In genomic region chr10:132724436-132724835, GRCh38 we compare ENCODE assay signal across 22 cellular contexts.
DNase-seq lines count a peak whose midpoint lies in the region; ATAC-seq and TF ChIP-seq lines count a peak whose summit lies in the region.
"Had no signal": no experiment of that assay in that cellular context is flagged by ENCODE, and none has a peak within 500 bp of the region (broad histone marks: within the 10 kb centered on the region; RNA-seq: fewer than 3 reads in every experiment).

No MANE protein-coding gene starts in this region.

- DNase-seq in stimulated activated naive CD8-positive, alpha-beta T cell treated with anti-CD3 and anti-CD28 coated beads, Interleukin-15, Interleukin-2, amounts not matched to agents 100 U/mL and 50 U/mL, for 24 hours = no peak
- DNase-seq in NOMO-1 (lab: John Stamatoyannopoulos, UW; ENCODE audit: unreplicated experiment in 2 of 2) = peak; percentile 57 to 73
- DNase-seq in choroid plexus epithelial cell (ENCODE audit: low read depth) = peak; percentile 63
- DNase-seq in hepatic stellate cell (ENCODE audit: low spot score) = no peak
- no peak for DNase-seq in stimulated activated CD4-positive, alpha-beta T cell treated with anti-CD3 and anti-CD28 coated beads, Interleukin-15, amount 100 ng/mL, for 24 hours
- no peak for DNase-seq in occipital lobe (lab: John Stamatoyannopoulos, UW)
- DNase-seq: activated naive CD4-positive, alpha-beta T cell treated with anti-CD3 and anti-CD28 coated beads, Interleukin-2, amount 50 U/mL, for 16 hours; activated T-cell treated with anti-CD3 and anti-CD28 coated beads for 4 hours; CD8-positive, alpha-beta memory T cell; DND-41; left ventricle myocardium superior; NCI-H1694; NCI-H2227 treated with DMSO at 0.1 percent for 48 hours; NCI-H82; nucleus accumbens; Peyer's patch; stimulated activated naive CD4-positive, alpha-beta T cell; transverse colon had no signal

- H3K27ac Mint-ChIP-seq in stimulated activated naive CD8-positive, alpha-beta T cell treated with anti-CD3 and anti-CD28 coated beads, Interleukin-15, Interleukin-2, amounts not matched to agents 100 ng/mL and 50 ng/mL, for 24 hours = peak overlapping the region; percentile 17
- H3K27ac Mint-ChIP-seq: brain; CD8-positive, alpha-beta memory T cell; dendritic cell treated with granulocyte-macrophage colony-stimulating factor and Interleukin-4, amounts not matched to agents 40 ng/mL and 50 ng/mL, for 4 days had no signal

- no peak overlapping the region for H3K4me3 Mint-ChIP-seq in stimulated activated naive CD8-positive, alpha-beta T cell treated with anti-CD3 and anti-CD28 coated beads, Interleukin-15, Interleukin-2, amounts not matched to agents 100 ng/mL and 50 ng/mL, for 24 hours
- H3K4me3 Mint-ChIP-seq: brain; CD8-positive, alpha-beta memory T cell; dendritic cell treated with granulocyte-macrophage colony-stimulating factor and Interleukin-4, amounts not matched to agents 40 ng/mL and 50 ng/mL, for 4 days had no signal

- H3K27me3 Mint-ChIP-seq in stimulated activated naive CD8-positive, alpha-beta T cell treated with anti-CD3 and anti-CD28 coated beads, Interleukin-15, Interleukin-2, amounts not matched to agents 100 ng/mL and 50 ng/mL, for 24 hours = no peaks in the 10 kb centered on the region
- H3K27me3 Mint-ChIP-seq: CD8-positive, alpha-beta memory T cell; dendritic cell treated with granulocyte-macrophage colony-stimulating factor and Interleukin-4, amounts not matched to agents 40 ng/mL and 50 ng/mL, for 4 days had no signal

- H3K9me3 Mint-ChIP-seq in stimulated activated naive CD8-positive, alpha-beta T cell treated with anti-CD3 and anti-CD28 coated beads, Interleukin-15, Interleukin-2, amounts not matched to agents 100 ng/mL and 50 ng/mL, for 24 hours = no peaks in the 10 kb centered on the region
- H3K9me3 Mint-ChIP-seq: dendritic cell treated with granulocyte-macrophage colony-stimulating factor and Interleukin-4, amounts not matched to agents 40 ng/mL and 50 ng/mL, for 4 days had no signal

- no peaks in the 10 kb centered on the region for H3K4me1 Mint-ChIP-seq in stimulated activated naive CD8-positive, alpha-beta T cell treated with anti-CD3 and anti-CD28 coated beads, Interleukin-15, Interleukin-2, amounts not matched to agents 100 ng/mL and 50 ng/mL, for 24 hours (ENCODE audit: low read depth)
- H3K4me1 Mint-ChIP-seq: CD8-positive, alpha-beta memory T cell had no signal

- no peak for TF ChIP-seq CTCF in choroid plexus epithelial cell (conservative IDR thresholded peaks at IDR 0.05; ENCODE audit: low read depth, low read length)

- no peak for ATAC-seq in stimulated activated naive CD8-positive, alpha-beta T cell treated with anti-CD3 and anti-CD28 coated beads, Interleukin-15, Interleukin-2, amounts not matched to agents 100 U/mL and 50 U/mL, for 24 hours
- ATAC-seq in HG03521 (IDR thresholded peaks at IDR 0.05; ENCODE audit: unreplicated experiment) = no peak
- ATAC-seq: left ventricle myocardium superior had no signal

- H3K4me3 ChIP-seq in choroid plexus epithelial cell (ENCODE audit: low read depth, low read length) = no peak overlapping the region
- H3K4me3 ChIP-seq: Peyer's patch, transverse colon had no signal

- H3K36me3 Mint-ChIP-seq in stimulated activated naive CD8-positive, alpha-beta T cell treated with anti-CD3 and anti-CD28 coated beads, Interleukin-15, Interleukin-2, amounts not matched to agents 100 ng/mL and 50 ng/mL, for 24 hours (ENCODE audit: low read depth) = peaks cover 13% of the 10 kb centered on the region

Comparison
In these comparisons a context has a peak if more than half of its experiments do, and no peak if none do; other contexts are left out.
1. DNase-seq: peak in NOMO-1 (2 of 2) and choroid plexus epithelial cell (single experiment); none in stimulated activated naive CD8-positive, alpha-beta T cell treated with anti-CD3 and anti-CD28 coated beads, Interleukin-15, Interleukin-2, amounts not matched to agents 100 U/mL and 50 U/mL, for 24 hours (single experiment), hepatic stellate cell (single experiment), stimulated activated CD4-positive, alpha-beta T cell treated with anti-CD3 and anti-CD28 coated beads, Interleukin-15, amount 100 ng/mL, for 24 hours (single experiment) and occipital lobe (single experiment).